In the genomic region with DNA sequence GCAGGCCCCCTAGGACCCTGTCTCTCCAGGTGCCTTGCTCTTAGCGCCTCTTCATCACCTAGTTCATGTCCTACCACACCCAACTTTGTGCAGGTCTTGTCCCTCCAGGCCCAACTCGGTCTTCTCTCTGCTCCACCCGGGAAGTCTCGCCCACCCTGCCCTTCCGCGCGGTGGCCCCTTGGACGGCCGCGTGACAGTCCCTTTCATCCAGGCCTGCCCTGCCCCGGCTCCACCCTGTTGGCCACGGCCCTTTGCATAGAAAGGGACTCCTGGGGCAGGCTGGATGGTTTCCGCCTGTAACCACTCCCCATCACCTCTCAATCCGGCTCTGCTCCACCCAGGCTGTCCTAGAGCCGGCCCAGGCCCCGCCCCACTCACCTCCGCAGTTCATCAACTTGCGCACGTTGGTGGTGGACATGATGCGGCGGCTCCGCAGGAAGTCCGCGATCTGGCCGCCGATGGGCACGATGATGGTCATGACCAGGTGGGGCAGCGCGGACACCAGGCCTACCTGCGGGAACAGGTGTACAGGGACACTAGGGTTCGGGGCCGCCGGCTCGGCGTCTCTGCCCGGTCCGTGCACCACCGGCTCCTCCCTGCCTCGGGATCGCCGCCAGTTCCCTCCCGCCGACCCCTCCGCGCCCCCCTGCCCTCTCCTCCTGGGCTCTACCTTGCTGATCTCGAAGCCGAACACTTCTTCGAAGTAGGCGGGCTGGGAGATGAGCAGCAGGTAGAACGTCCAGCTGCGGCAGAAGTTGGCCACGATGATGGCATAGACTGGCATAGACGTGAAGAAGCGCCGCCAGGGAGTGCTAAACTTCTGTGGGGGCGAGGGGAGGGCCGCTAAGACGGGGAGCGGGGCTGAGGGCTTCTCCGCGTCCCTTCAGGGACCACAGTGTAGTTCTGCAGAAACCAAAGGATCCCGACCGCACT, we compare ENCODE assay signal across 2 cellular contexts.
TF ChIP-seq lines count a peak whose summit lies in the region.

No MANE protein-coding gene starts in this region.

TF ChIP-seq in IMR-90, 13 proteins besides CTCF, POLR2A, EP300 and RAD21:
- no peak for TF ChIP-seq FOS (IDR thresholded peaks at IDR 0.05; ENCODE audit: low read depth, low read length)
- TF ChIP-seq SMC3 (IDR thresholded peaks at IDR 0.05; ENCODE audit: low read depth, low read length): no peak
- TF ChIP-seq NFE2L2 (IDR thresholded peaks at IDR 0.05; ENCODE audit: low read depth, low read length): no peak
- TF ChIP-seq MXI1 (IDR thresholded peaks at IDR 0.05; ENCODE audit: borderline replicate concordance, low read depth, low read length): no peak
- TF ChIP-seq BHLHE40 (IDR thresholded peaks at IDR 0.05; ENCODE audit: low read depth, low read length): no peak
- TF ChIP-seq RCOR1 (IDR thresholded peaks at IDR 0.05; ENCODE audit: insufficient replicate concordance, low read length): no peak
- TF ChIP-seq, protein P1, sequence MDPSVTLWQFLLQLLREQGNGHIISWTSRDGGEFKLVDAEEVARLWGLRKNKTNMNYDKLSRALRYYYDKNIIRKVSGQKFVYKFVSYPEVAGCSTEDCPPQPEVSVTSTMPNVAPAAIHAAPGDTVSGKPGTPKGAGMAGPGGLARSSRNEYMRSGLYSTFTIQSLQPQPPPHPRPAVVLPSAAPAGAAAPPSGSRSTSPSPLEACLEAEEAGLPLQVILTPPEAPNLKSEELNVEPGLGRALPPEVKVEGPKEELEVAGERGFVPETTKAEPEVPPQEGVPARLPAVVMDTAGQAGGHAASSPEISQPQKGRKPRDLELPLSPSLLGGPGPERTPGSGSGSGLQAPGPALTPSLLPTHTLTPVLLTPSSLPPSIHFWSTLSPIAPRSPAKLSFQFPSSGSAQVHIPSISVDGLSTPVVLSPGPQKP (IDR thresholded peaks at IDR 0.05; ENCODE audit: borderline replicate concordance, low read depth, low read length): no peak
- TF ChIP-seq MAZ (IDR thresholded peaks at IDR 0.05; ENCODE audit: borderline replicate concordance, low read depth, low read length): no peak
- TF ChIP-seq MAFK (IDR thresholded peaks at IDR 0.05; ENCODE audit: low read depth, low read length): no peak
- TF ChIP-seq RFX5 (IDR thresholded peaks at IDR 0.05; ENCODE audit: low read depth, low read length): no peak
- TF ChIP-seq CEBPB (IDR thresholded peaks at IDR 0.05; ENCODE audit: low read depth, low read length): no peak
- TF ChIP-seq CHD1 (IDR thresholded peaks at IDR 0.05; ENCODE audit: low read depth, low read length): no peak
- TF ChIP-seq, protein P2, sequence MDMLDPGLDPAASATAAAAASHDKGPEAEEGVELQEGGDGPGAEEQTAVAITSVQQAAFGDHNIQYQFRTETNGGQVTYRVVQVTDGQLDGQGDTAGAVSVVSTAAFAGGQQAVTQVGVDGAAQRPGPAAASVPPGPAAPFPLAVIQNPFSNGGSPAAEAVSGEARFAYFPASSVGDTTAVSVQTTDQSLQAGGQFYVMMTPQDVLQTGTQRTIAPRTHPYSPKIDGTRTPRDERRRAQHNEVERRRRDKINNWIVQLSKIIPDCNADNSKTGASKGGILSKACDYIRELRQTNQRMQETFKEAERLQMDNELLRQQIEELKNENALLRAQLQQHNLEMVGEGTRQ (IDR thresholded peaks at IDR 0.05; ENCODE audit: low read depth, low read length): no peak

TF ChIP-seq in endothelial cell of umbilical vein, 7 proteins besides CTCF, POLR2A, EP300 and RAD21:
- TF ChIP-seq GATA2 (IDR thresholded peaks at IDR 0.05; ENCODE audit: insufficient read depth, insufficient read length, low read depth, low read length): no peak
- TF ChIP-seq EZH2 (IDR thresholded peaks at IDR 0.05; ENCODE audit: borderline replicate concordance, low read depth, low read length, severe bottlenecking): peak; percentile 82
